ENCODE assay signal across 20 cellular contexts in the genomic region with DNA sequence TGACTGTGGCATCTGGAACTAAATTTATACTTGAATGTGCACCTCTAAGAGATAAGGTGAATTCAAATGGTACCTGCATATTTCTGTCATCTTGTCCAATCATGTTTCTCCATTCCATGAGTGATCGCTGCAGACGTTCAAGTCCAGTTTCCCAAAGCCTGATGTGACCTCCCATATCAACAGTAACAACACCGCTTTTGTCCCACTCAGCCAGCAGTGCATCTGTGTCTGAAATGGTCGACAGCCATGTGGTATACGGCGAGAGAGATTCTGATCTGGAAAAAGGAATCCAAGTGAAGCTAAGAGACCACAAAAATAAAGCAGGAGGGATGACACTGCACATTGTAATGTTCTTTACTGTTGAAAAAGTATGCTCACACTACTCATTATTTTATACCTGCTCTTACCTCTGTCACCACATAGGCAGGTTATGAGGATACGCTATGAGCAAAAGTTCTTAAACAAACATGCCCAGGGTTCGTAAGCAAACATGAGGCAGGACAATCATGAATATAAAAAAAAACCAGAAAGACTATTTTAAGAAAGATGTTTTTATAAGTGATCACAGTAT.
"Had no signal": no experiment of that assay in that cellular context is flagged by ENCODE, and none has a peak within 500 bp of the region (broad histone marks: within the 10 kb centered on the region; RNA-seq: fewer than 3 reads in every experiment).

No MANE protein-coding gene starts in this region.

- H3K36me3 ChIP-seq: right lobe of liver, thoracic aorta had no signal

- H3K27ac ChIP-seq: psoas muscle, right lobe of liver, thoracic aorta, upper lobe of right lung had no signal

- DNase-seq: activated CD4-positive, alpha-beta T cell treated with anti-CD3 and anti-CD28 coated beads, Interleukin-2, amount 10 ng/mL, durations not matched to agents 7 days and 5 days; activated CD8-positive, alpha-beta T cell treated with anti-CD3 and anti-CD28 coated beads, Interleukin-2, amount 10 ng/mL, durations not matched to agents 7 days and 5 days; activated naive CD4-positive, alpha-beta T cell treated with anti-CD3 and anti-CD28 coated beads, Interleukin-2, amount 10 ng/mL, durations not matched to agents 7 days and 5 days; activated T-cell treated with anti-CD3 and anti-CD28 coated beads, Interleukin-2, amount 50 U/mL, for 24 hours; aorta; erythroblast; foreskin melanocyte; islet precursor cell; mammary epithelial cell; naive B cell; psoas muscle; right lobe of liver; small intestine; stimulated activated CD4-positive, alpha-beta T cell treated with anti-CD3 and anti-CD28 coated beads, Interleukin-4, amount 100 ng/mL, for 1 hour; T1000; upper lobe of right lung had no signal

- H3K27me3 ChIP-seq: dorsolateral prefrontal cortex, right lobe of liver, upper lobe of right lung had no signal

- ATAC-seq: activated CD4-positive, CD25-positive, alpha-beta regulatory T cell treated with anti-CD3 and anti-CD28 coated beads, Interleukin-2, amount 50 U/mL, for 24 hours; activated CD8-positive, alpha-beta T cell treated with anti-CD3 and anti-CD28 coated beads, Interleukin-2, amount 10 ng/mL, durations not matched to agents 7 days and 5 days; left lobe of liver; psoas muscle; right lobe of liver; upper lobe of right lung had no signal

- H3K4me1 ChIP-seq: right lobe of liver had no signal

- H3K4me3 ChIP-seq: psoas muscle, right lobe of liver, thoracic aorta, upper lobe of right lung had no signal

- H3K9me3 ChIP-seq: psoas muscle, right lobe of liver, thoracic aorta, upper lobe of right lung had no signal
